Comparison of ENCODE assay signal across 17 cellular contexts in genomic region chr2:195601361-195601760, GRCh38. TPM values are rescaled to one million over a fixed set of nuclear protein-coding genes. Genes with fewer than 3 reads are reported as not detected.
DNase-seq lines count a peak whose midpoint lies in the region; ATAC-seq and TF ChIP-seq lines count a peak whose summit lies in the region.
"Had no signal": no experiment of that assay in that cellular context is flagged by ENCODE, and none has a peak within 500 bp of the region (broad histone marks: within the 10 kb centered on the region; RNA-seq: fewer than 3 reads in every experiment).

No MANE protein-coding gene starts in this region.

- H3K4me1 Mint-ChIP-seq in Calu3 (ENCODE audit: low read depth, unreplicated experiment), result peaks cover 38% of the 10 kb centered on the region

- no TSS peak for BruUV-seq in Calu3 (replicated peaks; lab: Mats Ljungman, UMichigan)

- DNase-seq in Calu3, result no peak
- peak; percentile 14 for DNase-seq in fibroblast of peridontal ligament (ENCODE audit: extremely low read depth)
- DNase-seq in NCI-H1436 (lab: John Stamatoyannopoulos, UW), result no peak
- no peak for DNase-seq in Ammon's horn (ENCODE audit: low spot score)
- DNase-seq in NOMO-1 treated with DMSO at 0.1 percent for 48 hours (lab: John Stamatoyannopoulos, UW; ENCODE audit: unreplicated experiment), result no peak
- DNase-seq: body of pancreas, heart left ventricle, mucosa of descending colon, NCI-H1694, NCI-H526, ovary had no signal

- peaks cover 9% of the 10 kb centered on the region; the same call in 1 of the 2 replicates for H3K9me3 ChIP-seq in OCI-LY3 (ENCODE audit: insufficient read depth, low read length)
- H3K9me3 ChIP-seq: body of pancreas, esophagus muscularis mucosa, heart left ventricle, mucosa of descending colon, ovary had no signal

- TF ChIP-seq CTCF in Calu3 (IDR thresholded peaks at IDR 0.05; ENCODE audit: unreplicated experiment) (no peak), OCI-LY3 (IDR thresholded peaks at IDR 0.05; ENCODE audit: low read depth, low read length) (no peak)

- H3K27ac ChIP-seq in OCI-LY3 (ENCODE audit: low read length), result no peak overlapping the region
- H3K27ac ChIP-seq in skin epidermis, result peak overlapping the region in 16 of 21 experiments; percentile 0 to 82 (median 64)
- H3K27ac ChIP-seq: body of pancreas, esophagus muscularis mucosa, heart left ventricle, HL-60, ovary had no signal

- peak overlapping the region; percentile 64; the same call in 1 of the 2 replicates for H2AFZ ChIP-seq in OCI-LY3 (ENCODE audit: low read depth, low read length)

- H3K4me2 ChIP-seq in OCI-LY3 (ENCODE audit: low read length), result no peak overlapping the region

- CTCF ChIA-PET in Calu3 (lab: Charles Lee), result interaction anchor here (1.0 to 1.7 kb wide), 3 partner anchors 9 to 56 kb away, joined by 3 to 6 read pairs (median 4); partner anchors contain the start of gene SLC39A10

- H3K4me3 ChIP-seq in OCI-LY3 (ENCODE audit: low read length) (no peak overlapping the region), skin epidermis (no peak overlapping the region)
- H3K4me3 ChIP-seq: body of pancreas, esophagus muscularis mucosa, heart left ventricle, mucosa of descending colon, ovary had no signal

- H4K20me1 ChIP-seq in OCI-LY3 (ENCODE audit: insufficient read depth, low read length), result no peaks in the 10 kb centered on the region

- no peaks in the 10 kb centered on the region for H3K27me3 ChIP-seq in OCI-LY3 (ENCODE audit: low read depth, low read length)
- H3K27me3 ChIP-seq: body of pancreas, esophagus muscularis mucosa, heart left ventricle, ovary had no signal

- ATAC-seq in GM19395 (IDR thresholded peaks at IDR 0.05; ENCODE audit: unreplicated experiment), result no peak
- ATAC-seq: body of pancreas, heart left ventricle, mucosa of descending colon had no signal

- intact Hi-C loops in Calu3 (cut with micrococcal nuclease; ENCODE audit: unreplicated experiment), result no loop called here

- peak overlapping the region; percentile 46 for H3K27ac Mint-ChIP-seq in Calu3 (ENCODE audit: unreplicated experiment)
- H3K27ac Mint-ChIP-seq: stimulated activated naive CD8-positive, alpha-beta T cell treated with anti-CD3 and anti-CD28 coated beads, Interleukin-15, Interleukin-2, amounts not matched to agents 100 ng/mL and 50 ng/mL, for 24 hours had no signal

- H3K4me3 Mint-ChIP-seq in Calu3 (ENCODE audit: low read depth, unreplicated experiment), result no peak overlapping the region
- H3K4me3 Mint-ChIP-seq: stimulated activated naive CD8-positive, alpha-beta T cell treated with anti-CD3 and anti-CD28 coated beads, Interleukin-15, Interleukin-2, amounts not matched to agents 100 ng/mL and 50 ng/mL, for 24 hours had no signal

- no peak overlapping the region for H3K9ac ChIP-seq in OCI-LY3 (ENCODE audit: low read length)

- H3K4me1 ChIP-seq in OCI-LY3 (ENCODE audit: low read length), result peaks cover 18% of the 10 kb centered on the region
- H3K4me1 ChIP-seq: body of pancreas, esophagus muscularis mucosa had no signal

- peaks cover 8% of the 10 kb centered on the region for H3K36me3 ChIP-seq in OCI-LY3 (replicated peaks; ENCODE audit: low read depth, low read length)
- H3K36me3 ChIP-seq: esophagus muscularis mucosa, heart left ventricle, ovary had no signal

- H3K27me3 Mint-ChIP-seq in Calu3 (ENCODE audit: unreplicated experiment), result no peaks in the 10 kb centered on the region
- H3K27me3 Mint-ChIP-seq: stimulated activated naive CD8-positive, alpha-beta T cell treated with anti-CD3 and anti-CD28 coated beads, Interleukin-15, Interleukin-2, amounts not matched to agents 100 ng/mL and 50 ng/mL, for 24 hours had no signal

- no peaks in the 10 kb centered on the region for H3K36me3 Mint-ChIP-seq in Calu3 (ENCODE audit: insufficient read depth, unreplicated experiment)

- no peaks in the 10 kb centered on the region for H3K9me3 Mint-ChIP-seq in Calu3 (ENCODE audit: low read depth, unreplicated experiment)
- H3K9me3 Mint-ChIP-seq: stimulated activated naive CD8-positive, alpha-beta T cell treated with anti-CD3 and anti-CD28 coated beads, Interleukin-15, Interleukin-2, amounts not matched to agents 100 ng/mL and 50 ng/mL, for 24 hours had no signal

- no peaks in the 10 kb centered on the region for H3K79me2 ChIP-seq in OCI-LY3 (ENCODE audit: low read length)

RNA-seq across cellular contexts. Expression of gene SLC39A10, which starts 55.7 kb away (rescaled TPM):
- 49.0 and 133 TPM in 2 replicates for total RNA-seq in Calu3 (2022)
